ENCODE assay signal across 9 cellular contexts in genomic region chr10:29377333-29377961, GRCh38.
DNase-seq lines count a peak whose midpoint lies in the region; ATAC-seq and TF ChIP-seq lines count a peak whose summit lies in the region.
"Had no signal": no experiment of that assay in that cellular context is flagged by ENCODE, and none has a peak within 500 bp of the region (broad histone marks: within the 10 kb centered on the region; RNA-seq: fewer than 3 reads in every experiment).

No MANE protein-coding gene starts in this region.

- H3K4me2 ChIP-seq in DND-41 (ENCODE audit: insufficient read depth, low read length) = no peak overlapping the region

- H3K79me2 ChIP-seq in DND-41 (ENCODE audit: insufficient read depth, low read length) = no peaks in the 10 kb centered on the region

- no peak overlapping the region for H2AFZ ChIP-seq in DND-41 (ENCODE audit: low read depth, low read length)

- peak; percentile 26 for DNase-seq in DND-41
- DNase-seq in amniotic stem cell (lab: John Stamatoyannopoulos, UW) = peak; percentile 31
- peak; percentile 40 for DNase-seq in kidney tubule cell (ENCODE audit: low spot score)
- DNase-seq in activated T-cell treated with anti-CD3 and anti-CD28 coated beads, Interleukin-2, amount 50 U/mL, for 1 hour = no peak
- no peak for DNase-seq in NCI-H187 treated with DMSO at 0.1 percent for 48 hours (lab: John Stamatoyannopoulos, UW)
- DNase-seq: naive B cell had no signal

- ATAC-seq in DND-41 (ENCODE audit: insufficient read depth, low read depth) = 0 out of 3 replicates have a peak, but pooled peaks have one; percentile 39
- ATAC-seq in GM18870 (IDR thresholded peaks at IDR 0.05; ENCODE audit: unreplicated experiment) = no peak
- no peak for ATAC-seq in GM18909 (IDR thresholded peaks at IDR 0.05; ENCODE audit: poor library complexity, unreplicated experiment)

- H3K4me3 ChIP-seq in DND-41 (ENCODE audit: low read depth in 1 of 2, low read length in 2 of 2) = no peak overlapping the region

- no peak for TF ChIP-seq EP300 in Ishikawa (IDR thresholded peaks at IDR 0.05; ENCODE audit: borderline replicate concordance)

- peaks cover 26% of the 10 kb centered on the region for H3K4me1 ChIP-seq in DND-41 (ENCODE audit: insufficient read depth, low read length)

- H3K27ac ChIP-seq in DND-41 (ENCODE audit: low read length) = no peak overlapping the region

- no peaks in the 10 kb centered on the region for H3K27me3 ChIP-seq in DND-41 (ENCODE audit: insufficient read depth, low read length, poor library complexity)

- peak; percentile 61 for TF ChIP-seq RAD21 in Ishikawa (IDR thresholded peaks at IDR 0.05; ENCODE audit: low read depth)

- TF ChIP-seq CTCF in DND-41 (IDR thresholded peaks at IDR 0.05; ENCODE audit: borderline replicate concordance, extremely low read depth, low read length, poor library complexity, severe bottlenecking) = peak; percentile 73

- no peaks in the 10 kb centered on the region for H3K36me3 ChIP-seq in DND-41 (ENCODE audit: insufficient read depth, low read length)

- no peaks in the 10 kb centered on the region for H4K20me1 ChIP-seq in DND-41 (ENCODE audit: insufficient read depth, low read length)

- no peak overlapping the region for H3K9ac ChIP-seq in DND-41 (ENCODE audit: low read depth, low read length)

- no peaks in the 10 kb centered on the region for H3K9me3 ChIP-seq in DND-41 (ENCODE audit: insufficient read depth, low read length, severe bottlenecking)

TF ChIP-seq in Ishikawa, 13 proteins besides CTCF, POLR2A, EP300 and RAD21:
- TF ChIP-seq USF1 (IDR thresholded peaks at IDR 0.05) (no peak), MAX (IDR thresholded peaks at IDR 0.05) (no peak), TEAD4 (IDR thresholded peaks at IDR 0.05) (no peak), TAF1 (IDR thresholded peaks at IDR 0.05; ENCODE audit: low read depth) (no peak), REST (IDR thresholded peaks at IDR 0.05; ENCODE audit: low read depth) (no peak), CREB1 (IDR thresholded peaks at IDR 0.05; ENCODE audit: low read depth) (no peak), TCF12 (IDR thresholded peaks at IDR 0.05; ENCODE audit: low read depth) (no peak), FOXM1 (IDR thresholded peaks at IDR 0.05; ENCODE audit: borderline replicate concordance, low read depth) (no peak), CEBPB (IDR thresholded peaks at IDR 0.05) (no peak), ZBTB7A (IDR thresholded peaks at IDR 0.05; ENCODE audit: low read depth) (no peak), YY1 (IDR thresholded peaks at IDR 0.05; ENCODE audit: low read depth) (no peak), EGR1 (IDR thresholded peaks at IDR 0.05) (no peak), NFIC (IDR thresholded peaks at IDR 0.05) (no peak)
TF ChIP-seq in Ishikawa: peak in this region for 0.

Comparison
In these comparisons a context has a peak if more than half of its experiments do, and no peak if none do; other contexts are left out.
1. DNase-seq: peak in DND-41 (single experiment), amniotic stem cell (single experiment) and kidney tubule cell (single experiment); none in activated T-cell treated with anti-CD3 and anti-CD28 coated beads, Interleukin-2, amount 50 U/mL, for 1 hour (single experiment) and NCI-H187 treated with DMSO at 0.1 percent for 48 hours (single experiment).